8 cellular contexts compared by ENCODE assay signal in the genomic region with DNA sequence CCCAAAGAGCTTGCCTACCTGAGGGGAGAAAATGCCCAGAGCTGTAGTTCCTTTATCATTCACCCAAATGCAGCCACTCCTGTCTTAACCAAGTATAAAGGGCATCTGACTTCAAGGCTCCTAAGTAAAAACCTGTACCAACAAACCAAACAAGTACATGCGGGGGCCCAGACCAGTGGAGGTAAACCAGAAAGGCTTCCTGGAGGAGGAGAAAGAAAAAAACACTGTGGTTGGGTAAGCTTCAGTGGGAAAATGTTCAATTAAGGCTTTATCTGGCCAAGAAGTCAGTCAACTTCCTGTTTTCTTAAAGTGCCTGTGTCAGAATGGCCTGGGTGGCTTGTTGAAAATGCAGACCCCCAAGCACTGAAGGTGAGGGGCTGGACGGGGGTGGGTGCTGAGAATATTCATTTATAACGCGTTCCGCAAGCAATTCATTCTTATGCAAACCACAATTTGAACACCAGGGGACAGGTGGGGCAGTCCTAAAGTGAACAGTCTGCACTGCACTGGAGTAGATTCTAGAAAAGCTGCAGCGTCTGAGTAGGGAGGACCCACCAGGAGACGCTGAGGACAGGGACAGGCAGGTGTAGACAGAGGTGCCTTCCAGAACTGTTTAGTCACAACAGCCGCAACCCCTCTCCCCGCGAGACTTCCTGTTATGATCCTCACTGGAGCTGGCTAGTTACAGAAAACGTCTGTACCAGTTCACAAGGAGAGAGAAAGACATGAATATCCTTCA.
DNase-seq lines count a peak whose midpoint lies in the region; ATAC-seq and TF ChIP-seq lines count a peak whose summit lies in the region.

No MANE protein-coding gene starts in this region.

- no peak for TF ChIP-seq CTCF in MCF 10A (IDR thresholded peaks at IDR 0.05; ENCODE audit: unreplicated experiment)
- no peak for TF ChIP-seq CTCF in breast epithelium (IDR thresholded peaks at IDR 0.05)
- TF ChIP-seq CTCF in OCI-LY7 (conservative IDR thresholded peaks at IDR 0.05; ENCODE audit: low read length), result no peak
- peak; percentile 30 for TF ChIP-seq CTCF in type B pancreatic cell (conservative IDR thresholded peaks at IDR 0.05)
- TF ChIP-seq CTCF in left ventricle myocardium inferior (IDR thresholded peaks at IDR 0.05; ENCODE audit: borderline replicate concordance), result no peak

- TF ChIP-seq POLR2A in breast epithelium (IDR thresholded peaks at IDR 0.05), result no peak

- H3K4me1 Mint-ChIP-seq in MCF 10A (ENCODE audit: insufficient read depth, unreplicated experiment) (peaks cover 25% of the 10 kb centered on the region), type B pancreatic cell (ENCODE audit: unreplicated experiment) (peaks cover 32% of the 10 kb centered on the region)

- CTCF ChIA-PET in MCF 10A (lab: Yijun Ruan, JAX) (interaction anchor here (0.5 to 3.7 kb wide), 10 partner anchors 13 to 1184 kb away, joined by 3 to 26 read pairs (median 3); no protein-coding TSS in a partner anchor), OCI-LY7 (lab: Charles Lee; ENCODE audit: unreplicated experiment) (no interaction called here)

- intact Hi-C loops in MCF 10A (cut with micrococcal nuclease), result loop anchor here (2.0 kb wide), 2 partner anchors 31 to 69 kb away; no protein-coding TSS in a partner anchor
- intact Hi-C loops in breast epithelium (cut with DNase I; ENCODE audit: low total_unique reads), result no loop called here
- intact Hi-C loops in OCI-LY7 (cut with micrococcal nuclease; ENCODE audit: unreplicated experiment), result no loop called here
- intact Hi-C loops in left ventricle myocardium inferior (cut with micrococcal nuclease), result no loop called here

- H3K9me3 ChIP-seq in breast epithelium (no peaks in the 10 kb centered on the region), OCI-LY7 (ENCODE audit: low read length) (no peaks in the 10 kb centered on the region), left ventricle myocardium inferior (replicated peaks) (no peaks in the 10 kb centered on the region)
- H3K9me3 ChIP-seq in effector memory CD4-positive, alpha-beta T cell (ENCODE audit: control insufficient read depth, low read length), result no peaks in the 10 kb centered on the region

- H3K27ac Mint-ChIP-seq in MCF 10A (ENCODE audit: low read depth, unreplicated experiment) (peak overlapping the region; percentile 90), type B pancreatic cell (peak overlapping the region; percentile 98)

- H3K4me2 ChIP-seq in OCI-LY7 (ENCODE audit: low read length), result no peak overlapping the region

- peak overlapping the region; percentile 91 for H3K4me3 Mint-ChIP-seq in MCF 10A (ENCODE audit: unreplicated experiment)
- H3K4me3 Mint-ChIP-seq in type B pancreatic cell, result peak overlapping the region; percentile 89

- H3K4me1 ChIP-seq in breast epithelium (no peaks in the 10 kb centered on the region), OCI-LY7 (ENCODE audit: insufficient read depth, low read length, poor library complexity, severe bottlenecking) (no peaks in the 10 kb centered on the region), left ventricle myocardium inferior (peaks cover 16% of the 10 kb centered on the region)
- H3K4me1 ChIP-seq in effector memory CD4-positive, alpha-beta T cell (ENCODE audit: control insufficient read depth, insufficient read depth, low read length, poor library complexity, severe bottlenecking), result peaks cover 17% of the 10 kb centered on the region

- H3K4me3 ChIP-seq in breast epithelium, result no peak overlapping the region
- H3K4me3 ChIP-seq in OCI-LY7 (ENCODE audit: low read depth, low read length, poor library complexity, severe bottlenecking), result no peak overlapping the region
- no peak overlapping the region for H3K4me3 ChIP-seq in effector memory CD4-positive, alpha-beta T cell (ENCODE audit: insufficient read depth, low read depth, low read length, poor library complexity, severe bottlenecking)
- H3K4me3 ChIP-seq in left ventricle myocardium inferior, result no peak overlapping the region

- H3K9me3 Mint-ChIP-seq in MCF 10A (ENCODE audit: unreplicated experiment) (no peaks in the 10 kb centered on the region), type B pancreatic cell (peaks cover 4% of the 10 kb centered on the region)

- POLR2A ChIA-PET in MCF 10A (lab: Yijun Ruan, JAX), result interaction anchor here (0.6 to 7.8 kb wide), 30 partner anchors 10 to 723 kb away, joined by 3 to 166 read pairs (median 4); a partner anchor contains a TSS
- POLR2A ChIA-PET in OCI-LY7 (lab: Charles Lee), result interaction anchor here (0.7 to 0.8 kb wide), 2 partner anchors 50 to 425 kb away, joined by 3 read pairs; no protein-coding TSS in a partner anchor

- no peaks in the 10 kb centered on the region for H3K79me2 ChIP-seq in OCI-LY7 (ENCODE audit: insufficient read depth, low read depth, low read length)

- H3K36me3 Mint-ChIP-seq in MCF 10A (ENCODE audit: insufficient read depth, unreplicated experiment) (peaks cover 33% of the 10 kb centered on the region), type B pancreatic cell (peaks cover 15% of the 10 kb centered on the region)

- DNase-seq in MCF 10A (ENCODE audit: unreplicated experiment), result peak; percentile 64
- no peak for DNase-seq in breast epithelium (ENCODE audit: low spot score in 2 of 2)
- DNase-seq in OCI-LY7 (ENCODE audit: low spot score), result peak; percentile 8
- DNase-seq in effector memory CD4-positive, alpha-beta T cell, result no peak
- no peak for DNase-seq in type B pancreatic cell (ENCODE audit: extremely low spot score, unreplicated experiment)
- no peak for DNase-seq in left ventricle myocardium inferior
- DNase-seq in NCI-H446 treated with DMSO at 0.1 percent for 48 hours (lab: John Stamatoyannopoulos, UW), result no peak

- H3K36me3 ChIP-seq in breast epithelium (no peaks in the 10 kb centered on the region), OCI-LY7 (ENCODE audit: insufficient read depth, low read length) (no peaks in the 10 kb centered on the region), left ventricle myocardium inferior (no peaks in the 10 kb centered on the region)
- H3K36me3 ChIP-seq in effector memory CD4-positive, alpha-beta T cell (ENCODE audit: control insufficient read depth, insufficient read depth, low read length), result no peaks in the 10 kb centered on the region

- H3K27ac ChIP-seq in breast epithelium (no peak overlapping the region), OCI-LY7 (ENCODE audit: low read depth, low read length, poor library complexity, severe bottlenecking) (no peak overlapping the region), left ventricle myocardium inferior (replicated peaks) (no peak overlapping the region)
- peak overlapping the region; percentile 26 for H3K27ac ChIP-seq in effector memory CD4-positive, alpha-beta T cell (ENCODE audit: insufficient read depth, low read length, poor library complexity, severe bottlenecking)

- no peak for ATAC-seq in HG03565 (IDR thresholded peaks at IDR 0.05; ENCODE audit: unreplicated experiment)

- H3K9me2 ChIP-seq in OCI-LY7 (ENCODE audit: insufficient read depth, low read length), result no peaks in the 10 kb centered on the region

- H2AFZ ChIP-seq in OCI-LY7 (ENCODE audit: low read length), result peak overlapping the region; percentile 32

- no peaks in the 10 kb centered on the region for H3K27me3 Mint-ChIP-seq in MCF 10A (ENCODE audit: insufficient read depth, unreplicated experiment)
- peaks cover 15% of the 10 kb centered on the region for H3K27me3 Mint-ChIP-seq in type B pancreatic cell

- H4K20me1 ChIP-seq in OCI-LY7 (ENCODE audit: insufficient read depth, low read length), result no peaks in the 10 kb centered on the region

- BruUV-seq in MCF 10A (replicated peaks; lab: Mats Ljungman, UMichigan), result no TSS peak
- BruUV-seq in OCI-LY7 (replicated peaks; lab: Mats Ljungman, UMichigan), result no TSS peak

- H3K27me3 ChIP-seq in breast epithelium (peaks cover 0 to 26% of the 10 kb centered on the region in 2 donors), left ventricle myocardium inferior (ENCODE audit: low read depth) (peaks cover 47% of the 10 kb centered on the region)
- no peaks in the 10 kb centered on the region for H3K27me3 ChIP-seq in effector memory CD4-positive, alpha-beta T cell (replicated peaks; ENCODE audit: control insufficient read depth, insufficient read depth, low read length, poor library complexity, severe bottlenecking)

Comparison
In these comparisons a context has a peak if more than half of its experiments do, and no peak if none do; other contexts are left out.
1. DNase-seq: peak in MCF 10A (single experiment) and OCI-LY7 (single experiment); none in breast epithelium (0 of 2), effector memory CD4-positive, alpha-beta T cell (0 of 3), type B pancreatic cell (single experiment), left ventricle myocardium inferior (single experiment) and NCI-H446 treated with DMSO at 0.1 percent for 48 hours (single experiment).